In genomic region chr5:79707535-79707934, GRCh38 we compare ENCODE assay signal across 29 cellular contexts.
"Had no signal": no experiment of that assay in that cellular context is flagged by ENCODE, and none has a peak within 500 bp of the region (broad histone marks: within the 10 kb centered on the region; RNA-seq: fewer than 3 reads in every experiment).

No MANE protein-coding gene starts in this region.

- DNase-seq: activated CD4-positive, alpha-beta T cell treated with anti-CD3 and anti-CD28 coated beads for 36 hours; activated CD4-positive, alpha-beta T cell treated with anti-CD3 and anti-CD28 coated beads, Interleukin-2, amount 50 U/mL, for 4 hours; activated CD4-positive, CD25-positive, alpha-beta regulatory T cell; activated effector memory CD4-positive, alpha-beta T cell treated with anti-CD3 and anti-CD28 coated beads, Interleukin-2, amount 50 U/mL, for 16 hours; activated naive CD4-positive, alpha-beta T cell treated with anti-CD3 and anti-CD28 coated beads for 36 hours; activated naive CD8-positive, alpha-beta T cell treated with anti-CD3 and anti-CD28 coated beads for 36 hours; adrenal gland; aorta; body of pancreas; cerebellar nuclear complex; colonic mucosa; effector CD8-positive, alpha-beta T cell; glutamatergic neuron; posterior cingulate gyrus; small intestine; stimulated activated CD4-positive, alpha-beta T cell treated with anti-CD3 and anti-CD28 coated beads, Interleukin-1b, Interleukin-23, amount 100 ng/mL, for 48 hours; stimulated activated naive CD8-positive, alpha-beta T cell treated with anti-CD3 and anti-CD28 coated beads, Interleukin-15, Interleukin-2, amounts not matched to agents 100 U/mL and 50 U/mL, for 24 hours; T-helper 1 cell; testis; transverse colon had no signal

- H3K27ac ChIP-seq: adrenal gland, body of pancreas, cardiac muscle cell, colonic mucosa, epithelial cell of prostate, testis, transverse colon had no signal

- ATAC-seq: activated CD4-positive, alpha-beta T cell treated with anti-CD3 and anti-CD28 coated beads for 36 hours; body of pancreas; left lobe of liver; sciatic nerve; stimulated activated naive CD8-positive, alpha-beta T cell treated with anti-CD3 and anti-CD28 coated beads, Interleukin-15, Interleukin-2, amounts not matched to agents 100 U/mL and 50 U/mL, for 24 hours had no signal

- H3K27me3 Mint-ChIP-seq: activated CD4-positive, alpha-beta T cell treated with anti-CD3 and anti-CD28 coated beads for 36 hours; activated naive CD8-positive, alpha-beta T cell treated with anti-CD3 and anti-CD28 coated beads for 36 hours had no signal

- H3K4me1 ChIP-seq: adrenal gland, body of pancreas, colonic mucosa, testis, transverse colon had no signal

- H3K4me3 ChIP-seq: adrenal gland, body of pancreas, cardiac muscle cell, colonic mucosa, lung, testis, transverse colon had no signal

- H3K36me3 Mint-ChIP-seq: activated naive CD8-positive, alpha-beta T cell treated with anti-CD3 and anti-CD28 coated beads for 36 hours had no signal

- H3K27ac Mint-ChIP-seq: activated CD4-positive, alpha-beta T cell treated with anti-CD3 and anti-CD28 coated beads for 36 hours; activated naive CD4-positive, alpha-beta T cell treated with anti-CD3 and anti-CD28 coated beads for 36 hours; activated naive CD8-positive, alpha-beta T cell treated with anti-CD3 and anti-CD28 coated beads for 36 hours; nephron; T-helper 2 cell treated with Interferon-gamma antibody and Interleukin-4, amounts not matched to agents 5 μg/mL and 100 μg/mL, for 36 hours had no signal

- H3K36me3 ChIP-seq: adrenal gland, cardiac muscle cell, colonic mucosa, transverse colon had no signal

- H3K9me3 Mint-ChIP-seq: activated naive CD4-positive, alpha-beta T cell treated with anti-CD3 and anti-CD28 coated beads for 36 hours; activated naive CD8-positive, alpha-beta T cell treated with anti-CD3 and anti-CD28 coated beads for 36 hours; T-helper 2 cell treated with Interferon-gamma antibody and Interleukin-4, amounts not matched to agents 5 μg/mL and 100 μg/mL, for 36 hours had no signal

- FAIRE-seq: endometrium, frontal cortex, small intestine had no signal

- H3K4me1 Mint-ChIP-seq: nephron had no signal

- H3K4me3 Mint-ChIP-seq: activated CD4-positive, alpha-beta T cell treated with anti-CD3 and anti-CD28 coated beads for 36 hours; activated naive CD4-positive, alpha-beta T cell treated with anti-CD3 and anti-CD28 coated beads for 36 hours; activated naive CD8-positive, alpha-beta T cell treated with anti-CD3 and anti-CD28 coated beads for 36 hours; nephron; T-helper 2 cell treated with Interferon-gamma antibody and Interleukin-4, amounts not matched to agents 5 μg/mL and 100 μg/mL, for 36 hours had no signal

- H3K27me3 ChIP-seq: adrenal gland, body of pancreas, cardiac muscle cell, colonic mucosa, testis, transverse colon had no signal

- H3K9me3 ChIP-seq: adrenal gland, body of pancreas, colonic mucosa, testis, transverse colon had no signal
